32 cellular contexts compared by ENCODE assay signal in the genomic region with DNA sequence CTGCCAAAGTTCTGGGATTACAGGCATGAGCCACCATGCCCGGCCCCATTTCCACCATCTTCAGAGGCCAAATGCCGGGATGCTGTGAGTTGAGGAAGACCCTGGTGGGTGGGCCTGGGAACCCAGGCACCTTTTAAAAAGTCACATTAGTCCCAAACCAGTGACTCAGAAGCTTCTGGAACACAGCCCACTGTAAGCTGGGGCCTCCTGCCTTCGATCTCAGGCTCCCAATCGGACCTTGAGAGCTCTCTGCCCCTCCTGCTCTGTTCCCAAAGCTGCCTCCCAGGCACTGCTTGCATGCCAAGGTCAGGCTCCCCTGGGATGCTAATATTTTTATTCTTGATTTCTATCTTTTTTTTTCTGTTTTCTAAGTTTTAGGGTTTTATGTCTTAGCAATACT. TPM values are rescaled to one million over a fixed set of nuclear protein-coding genes. Genes with fewer than 3 reads are reported as not detected.
DNase-seq lines count a peak whose midpoint lies in the region; ATAC-seq and TF ChIP-seq lines count a peak whose summit lies in the region.
"Had no signal": no experiment of that assay in that cellular context is flagged by ENCODE, and none has a peak within 500 bp of the region (broad histone marks: within the 10 kb centered on the region; RNA-seq: fewer than 3 reads in every experiment).

No MANE protein-coding gene starts in this region.

- H3K4me3 ChIP-seq in BLaER1 (no peak overlapping the region), coronary artery (peak overlapping the region; percentile 5), psoas muscle (peak overlapping the region; percentile 73)
- H3K4me3 ChIP-seq: adrenal gland, body of pancreas, neural progenitor cell, skin epidermis, transverse colon had no signal

- peaks cover 10% of the 10 kb centered on the region for H3K36me3 Mint-ChIP-seq in WTC11

- intact Hi-C loops in psoas muscle (cut with DNase I) = loop anchor here in 1 of 2 donors (5.0 kb wide), 1 partner anchor 43 kb away; no protein-coding TSS in a partner anchor

- H3K9me3 ChIP-seq in BLaER1 = peaks cover 3% of the 10 kb centered on the region; the same call in 1 of the 2 replicates
- no peaks in the 10 kb centered on the region for H3K9me3 ChIP-seq in psoas muscle
- H3K9me3 ChIP-seq: adrenal gland, body of pancreas, SK-N-SH, transverse colon had no signal

- no peaks in the 10 kb centered on the region; the same call in 1 of the 2 replicates for H3K27me3 Mint-ChIP-seq in WTC11 (ENCODE audit: low read depth)
- H3K27me3 Mint-ChIP-seq: activated T-cell treated with anti-CD3 and anti-CD28 coated beads, Interleukin-2, amount 50 U/mL, for 24 hours had no signal

- peaks cover 53% of the 10 kb centered on the region for H3K4me1 ChIP-seq in BLaER1
- H3K4me1 ChIP-seq in psoas muscle = no peaks in the 10 kb centered on the region
- H3K4me1 ChIP-seq: foreskin keratinocyte had no signal

- H3K27ac Mint-ChIP-seq in WTC11 = no peak overlapping the region
- H3K27ac Mint-ChIP-seq: activated CD4-positive, alpha-beta T cell treated with anti-CD3 and anti-CD28 coated beads, Interleukin-2, amount 10 ng/mL, durations not matched to agents 24 days and 14 days; activated T-cell treated with anti-CD3 and anti-CD28 coated beads, Interleukin-2, amount 50 U/mL, for 24 hours; neural progenitor cell; progenitor cell of endocrine pancreas had no signal

- H3K36me3 ChIP-seq in BLaER1 = peaks cover 67% of the 10 kb centered on the region
- H3K36me3 ChIP-seq in psoas muscle (ENCODE audit: insufficient read depth in 1 of 2, low read depth in 1 of 2) = no peaks in the 10 kb centered on the region
- H3K36me3 ChIP-seq: neural progenitor cell, transverse colon had no signal

- H3K27me3 ChIP-seq in BLaER1 (no peaks in the 10 kb centered on the region), psoas muscle (ENCODE audit: insufficient read depth in 3 of 3, low read length in 2 of 3) (peaks cover 0 to 3% (median 0%) of the 10 kb centered on the region in 3 donors)
- H3K27me3 ChIP-seq: adrenal gland, body of pancreas, foreskin keratinocyte, transverse colon had no signal

- peak overlapping the region; percentile 4 for H3K4me2 ChIP-seq in BLaER1
- H3K4me2 ChIP-seq: KMS-11, neural progenitor cell, SK-N-SH had no signal

- no peaks in the 10 kb centered on the region for H3K9me3 Mint-ChIP-seq in WTC11
- H3K9me3 Mint-ChIP-seq: activated CD4-positive, alpha-beta T cell treated with anti-CD3 and anti-CD28 coated beads, Interleukin-2, amount 10 ng/mL, durations not matched to agents 24 days and 14 days; activated T-cell treated with anti-CD3 and anti-CD28 coated beads, Interleukin-2, amount 50 U/mL, for 24 hours had no signal

- peaks cover 71% of the 10 kb centered on the region for H4K20me1 ChIP-seq in BLaER1

- ATAC-seq in psoas muscle (no peak), WTC11 (no peak)
- ATAC-seq: body of pancreas, foreskin keratinocyte, left colon had no signal

- H3K9ac ChIP-seq in BLaER1 = no peak overlapping the region
- H3K9ac ChIP-seq: KMS-11, neural progenitor cell, SK-N-SH had no signal

- POLR2A ChIA-PET in WTC11 (lab: Charles Lee) = no interaction called here

- H3K27ac ChIP-seq in BLaER1 = no peak overlapping the region
- H3K27ac ChIP-seq in coronary artery = peak overlapping the region in 1 of 2 donors; percentile 20
- no peak overlapping the region for H3K27ac ChIP-seq in psoas muscle
- H3K27ac ChIP-seq: adrenal gland, body of pancreas, foreskin keratinocyte, KMS-11, neural progenitor cell, VCaP had no signal

- H3K4me3 Mint-ChIP-seq in WTC11 = no peak overlapping the region
- H3K4me3 Mint-ChIP-seq: activated CD4-positive, alpha-beta T cell treated with anti-CD3 and anti-CD28 coated beads, Interleukin-2, amount 10 ng/mL, durations not matched to agents 24 days and 14 days; activated T-cell treated with anti-CD3 and anti-CD28 coated beads, Interleukin-2, amount 50 U/mL, for 24 hours; neural progenitor cell had no signal

- H3K4me1 Mint-ChIP-seq in WTC11 = peaks cover 24% of the 10 kb centered on the region

- no peak for TF ChIP-seq CTCF in coronary artery (IDR thresholded peaks at IDR 0.05)
- TF ChIP-seq CTCF in psoas muscle (IDR thresholded peaks at IDR 0.05) = no peak
- no peak for TF ChIP-seq CTCF in WTC11 (IDR thresholded peaks at IDR 0.05)

- 75 to 84% (median 81%) methylated on average over 4 of the region's 4 CpGs for WGBS in psoas muscle, 3 donors

- CTCF ChIA-PET in WTC11 (lab: Charles Lee) = no interaction called here

- peak; percentile 58 for DNase-seq in EH (ENCODE audit: low read depth)
- no peak for DNase-seq in coronary artery (ENCODE audit: low spot score)
- no peak for DNase-seq in psoas muscle
- DNase-seq in activated CD4-positive, CD25-positive, alpha-beta regulatory T cell treated with anti-CD3 and anti-CD28 coated beads, Interleukin-2, amount 50 U/mL, for 72 hours = no peak
- no peak for DNase-seq in NCI-H226
- DNase-seq in WTC11 (ENCODE audit: low spot score) = no peak
- DNase-seq: activated CD4-positive, alpha-beta T cell treated with anti-CD3 and anti-CD28 coated beads, Interleukin-2, amount 10 ng/mL, durations not matched to agents 24 days and 14 days; activated naive CD4-positive, alpha-beta T cell treated with Interleukin-2 at 50 U/mL for 16 hours; activated T-cell treated with anti-CD3 and anti-CD28 coated beads, Interleukin-2, amount 50 U/mL, for 24 hours; C1 segment of cervical spinal cord; COR-L47; DMS79; foreskin keratinocyte; left colon; mesenchymal stem cell; NCI-H1436; NCI-H2081 treated with DMSO at 0.1 percent for 48 hours; NCI-H446 treated with DMSO at 0.1 percent for 48 hours; NCI-H82; RPMI8226; SK-N-SH; stimulated activated CD4-positive, alpha-beta T cell treated with anti-CD3 and anti-CD28 coated beads, Interleukin-2, amount 100 ng/mL, for 24 hours; T-helper 9 cell; transverse colon had no signal

TF ChIP-seq in WTC11, 78 proteins besides CTCF, POLR2A, EP300 and RAD21 (continues in another document):
- TF ChIP-seq FOXJ3 (CRISPR knock-in tag; IDR thresholded peaks at IDR 0.05; ENCODE audit: borderline replicate concordance) (no peak), SP1 (CRISPR knock-in tag; conservative IDR thresholded peaks at IDR 0.05) (no peak), NFATC4 (CRISPR knock-in tag; IDR thresholded peaks at IDR 0.05) (no peak), ZNF317 (CRISPR knock-in tag; IDR thresholded peaks at IDR 0.05; ENCODE audit: borderline replicate concordance, low read depth) (no peak), GTF2I (CRISPR knock-in tag; conservative IDR thresholded peaks at IDR 0.05) (no peak), TP53 (CRISPR knock-in tag; IDR thresholded peaks at IDR 0.05) (no peak)
- TF ChIP-seq, protein P1, sequence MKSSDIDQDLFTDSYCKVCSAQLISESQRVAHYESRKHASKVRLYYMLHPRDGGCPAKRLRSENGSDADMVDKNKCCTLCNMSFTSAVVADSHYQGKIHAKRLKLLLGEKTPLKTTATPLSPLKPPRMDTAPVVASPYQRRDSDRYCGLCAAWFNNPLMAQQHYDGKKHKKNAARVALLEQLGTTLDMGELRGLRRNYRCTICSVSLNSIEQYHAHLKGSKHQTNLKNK (CRISPR knock-in tag; IDR thresholded peaks at IDR 0.05) = no peak
- TF ChIP-seq, protein P2, sequence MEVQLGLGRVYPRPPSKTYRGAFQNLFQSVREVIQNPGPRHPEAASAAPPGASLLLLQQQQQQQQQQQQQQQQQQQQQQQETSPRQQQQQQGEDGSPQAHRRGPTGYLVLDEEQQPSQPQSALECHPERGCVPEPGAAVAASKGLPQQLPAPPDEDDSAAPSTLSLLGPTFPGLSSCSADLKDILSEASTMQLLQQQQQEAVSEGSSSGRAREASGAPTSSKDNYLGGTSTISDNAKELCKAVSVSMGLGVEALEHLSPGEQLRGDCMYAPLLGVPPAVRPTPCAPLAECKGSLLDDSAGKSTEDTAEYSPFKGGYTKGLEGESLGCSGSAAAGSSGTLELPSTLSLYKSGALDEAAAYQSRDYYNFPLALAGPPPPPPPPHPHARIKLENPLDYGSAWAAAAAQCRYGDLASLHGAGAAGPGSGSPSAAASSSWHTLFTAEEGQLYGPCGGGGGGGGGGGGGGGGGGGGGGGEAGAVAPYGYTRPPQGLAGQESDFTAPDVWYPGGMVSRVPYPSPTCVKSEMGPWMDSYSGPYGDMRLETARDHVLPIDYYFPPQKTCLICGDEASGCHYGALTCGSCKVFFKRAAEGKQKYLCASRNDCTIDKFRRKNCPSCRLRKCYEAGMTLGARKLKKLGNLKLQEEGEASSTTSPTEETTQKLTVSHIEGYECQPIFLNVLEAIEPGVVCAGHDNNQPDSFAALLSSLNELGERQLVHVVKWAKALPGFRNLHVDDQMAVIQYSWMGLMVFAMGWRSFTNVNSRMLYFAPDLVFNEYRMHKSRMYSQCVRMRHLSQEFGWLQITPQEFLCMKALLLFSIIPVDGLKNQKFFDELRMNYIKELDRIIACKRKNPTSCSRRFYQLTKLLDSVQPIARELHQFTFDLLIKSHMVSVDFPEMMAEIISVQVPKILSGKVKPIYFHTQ (CRISPR knock-in tag; IDR thresholded peaks at IDR 0.05) = no peak

RNA-seq across cellular contexts. Expression of a gene that starts 4.2 kb away (rescaled TPM):
- total RNA-seq in psoas muscle (10 to 100 TPM; 12.1 to 15.2 (median 12.9) TPM), WTC11 (2021) (37.1 to 41.7 TPM (median 39.4 TPM) in 3 replicates)
- polyA plus RNA-seq in psoas muscle = 1 to 10 TPM; 9.2 to 10.0 (median 9.5) TPM

RNA-seq across cellular contexts. Expression of a gene that starts 56.0 kb away (rescaled TPM):
- total RNA-seq in psoas muscle (1 to 10 TPM; 4.6 to 8.2 (median 7.1) TPM), WTC11 (2021) (3.8 to 5.4 TPM (median 5.0 TPM) in 3 replicates)
- 1 to 10 TPM; 3.3 to 7.6 (median 4.2) TPM for polyA plus RNA-seq in psoas muscle
